In genomic region chr17:15936481-15936880, GRCh38 we compare ENCODE assay signal across 1 cellular context. TPM values are rescaled to one million over a fixed set of nuclear protein-coding genes. Genes with fewer than 3 reads are reported as not detected.
"Had no signal": no experiment of that assay in that cellular context is flagged by ENCODE, and none has a peak within 500 bp of the region (broad histone marks: within the 10 kb centered on the region; RNA-seq: fewer than 3 reads in every experiment).

No MANE protein-coding gene starts in this region.

RNA-seq across cellular contexts. Expression of gene ADORA2B, which starts 8.4 kb away (rescaled TPM):
- total RNA-seq: activated B cell treated with CpG ODN at 0.5 μM for 24 hours had no signal
